In genomic region chr17:44119798-44120197, GRCh38 we compare ENCODE assay signal across 32 cellular contexts. TPM values are rescaled to one million over a fixed set of nuclear protein-coding genes. Genes with fewer than 3 reads are reported as not detected.
DNase-seq lines count a peak whose midpoint lies in the region; ATAC-seq and TF ChIP-seq lines count a peak whose summit lies in the region.
"Had no signal": no experiment of that assay in that cellular context is flagged by ENCODE, and none has a peak within 500 bp of the region (broad histone marks: within the 10 kb centered on the region; RNA-seq: fewer than 3 reads in every experiment).

No MANE protein-coding gene starts in this region.

- H3K27me3 Mint-ChIP-seq in neural progenitor cell (ENCODE audit: insufficient read depth, low read depth) = peaks cover 4% of the 10 kb centered on the region
- H3K27me3 Mint-ChIP-seq: activated CD8-positive, alpha-beta memory T cell treated with anti-CD3 and anti-CD28 coated beads, Interleukin-2, amount 10 ng/mL, durations not matched to agents 7 days and 5 days; natural killer cell treated with Interleukin-12 subunit alpha and Interleukin-12 subunit beta and Interleukin-15 and Interleukin-18, amount 100 ng/mL, for 72 hours; stimulated activated naive CD8-positive, alpha-beta T cell treated with anti-CD3 and anti-CD28 coated beads, Interleukin-15, Interleukin-2, amounts not matched to agents 100 ng/mL and 50 ng/mL, for 24 hours; T-cell had no signal

- DNase-seq in coronary artery (ENCODE audit: low spot score) (peak; percentile 65), neural progenitor cell (ENCODE audit: low spot score) (no peak), vagina (ENCODE audit: extremely low spot score in 2 of 2) (no peak), MG63 (no peak)
- no peak for DNase-seq in effector memory CD4-positive, alpha-beta T cell
- DNase-seq: activated CD4-positive, alpha-beta T cell treated with anti-CD3 and anti-CD28 coated beads, Interleukin-2, amount 50 U/mL, for 4 hours; activated CD8-positive, alpha-beta memory T cell treated with anti-CD3 and anti-CD28 coated beads, Interleukin-2, amount 10 ng/mL, durations not matched to agents 7 days and 5 days; activated naive CD4-positive, alpha-beta T cell treated with Interleukin-2 at 50 U/mL for 16 hours; activated T-cell treated with anti-CD3 and anti-CD28 coated beads, Interleukin-2, amount 50 U/mL, for 72 hours; adrenal gland; brain microvascular endothelial cell; Calu3; DND-41; GF-D8; HCEC 1CT; Kasumi-1; NCI-H446; NCI-H774; ovary; small intestine; T-cell had no signal

- H3K79me2 ChIP-seq in Loucy (ENCODE audit: insufficient read depth, low read length) (peaks cover 68% of the 10 kb centered on the region), neural progenitor cell (ENCODE audit: low read depth) (peaks cover 42% of the 10 kb centered on the region)

- H3K9me3 Mint-ChIP-seq in neural progenitor cell = no peaks in the 10 kb centered on the region
- H3K9me3 Mint-ChIP-seq: activated T-cell treated with anti-CD3 and anti-CD28 coated beads, Interleukin-2, amount 50 U/mL, for 72 hours; CD14-positive monocyte; natural killer cell treated with Interleukin-12 subunit alpha and Interleukin-12 subunit beta and Interleukin-15 and Interleukin-18, amount 100 ng/mL, for 72 hours; stimulated activated naive CD8-positive, alpha-beta T cell treated with anti-CD3 and anti-CD28 coated beads, Interleukin-15, Interleukin-2, amounts not matched to agents 100 ng/mL and 50 ng/mL, for 24 hours; T-cell had no signal

- H3K9ac ChIP-seq in Loucy (ENCODE audit: low read depth, low read length, poor library complexity, severe bottlenecking) = peak overlapping the region; percentile 26
- no peak overlapping the region for H3K9ac ChIP-seq in neural progenitor cell

- TF ChIP-seq CTCF in Loucy (conservative IDR thresholded peaks at IDR 0.05; ENCODE audit: low read length) (no peak), coronary artery (IDR thresholded peaks at IDR 0.05) (no peak), neural progenitor cell (IDR thresholded peaks at IDR 0.05) (no peak), vagina (IDR thresholded peaks at IDR 0.05) (no peak)

- TF ChIP-seq POLR2A in vagina (IDR thresholded peaks at IDR 0.05) = no peak

- peak overlapping the region; percentile 65 for H3K4me3 Mint-ChIP-seq in neural progenitor cell
- H3K4me3 Mint-ChIP-seq: activated CD8-positive, alpha-beta memory T cell treated with anti-CD3 and anti-CD28 coated beads, Interleukin-2, amount 10 ng/mL, durations not matched to agents 7 days and 5 days; activated T-cell treated with anti-CD3 and anti-CD28 coated beads, Interleukin-2, amount 50 U/mL, for 72 hours; CD14-positive monocyte; natural killer cell treated with Interleukin-12 subunit alpha and Interleukin-12 subunit beta and Interleukin-15 and Interleukin-18, amount 100 ng/mL, for 72 hours; stimulated activated naive CD8-positive, alpha-beta T cell treated with anti-CD3 and anti-CD28 coated beads, Interleukin-15, Interleukin-2, amounts not matched to agents 100 ng/mL and 50 ng/mL, for 24 hours; T-cell had no signal

- H3K36me3 ChIP-seq in Loucy (ENCODE audit: insufficient read depth, low read length) = no peaks in the 10 kb centered on the region
- no peaks in the 10 kb centered on the region for H3K36me3 ChIP-seq in neural progenitor cell
- peaks cover 0 to 18% of the 10 kb centered on the region in 2 donors for H3K36me3 ChIP-seq in vagina
- peaks cover 10% of the 10 kb centered on the region for H3K36me3 ChIP-seq in effector memory CD4-positive, alpha-beta T cell (ENCODE audit: control insufficient read depth, insufficient read depth, low read length)
- H3K36me3 ChIP-seq in MG63 = no peaks in the 10 kb centered on the region; the same call in 1 of the 2 replicates
- H3K36me3 ChIP-seq: brain microvascular endothelial cell, ovary had no signal

- H4K20me1 ChIP-seq in Loucy (ENCODE audit: insufficient read depth, low read length, poor library complexity, severe bottlenecking) = peaks cover 36% of the 10 kb centered on the region
- peaks cover 80% of the 10 kb centered on the region for H4K20me1 ChIP-seq in neural progenitor cell (ENCODE audit: low read depth)

- no peaks in the 10 kb centered on the region for H3K9me2 ChIP-seq in Loucy (replicated peaks; ENCODE audit: low read depth, low read length)

- intact Hi-C loops in vagina (cut with DNase I) = loop anchor here (5.0 kb wide), 1 partner anchor 52 kb away; the partner anchor contains the start of gene LSM12

- H3K4me3 ChIP-seq in Loucy (ENCODE audit: low read length, poor library complexity, severe bottlenecking) = no peak overlapping the region
- H3K4me3 ChIP-seq in coronary artery = peak overlapping the region; percentile 18
- H3K4me3 ChIP-seq in neural progenitor cell = no peak overlapping the region
- no peak overlapping the region for H3K4me3 ChIP-seq in vagina
- H3K4me3 ChIP-seq in effector memory CD4-positive, alpha-beta T cell (ENCODE audit: insufficient read depth, low read depth, low read length, poor library complexity, severe bottlenecking) = no peak overlapping the region
- no peak overlapping the region for H3K4me3 ChIP-seq in MG63
- H3K4me3 ChIP-seq: adrenal gland, ovary, SJSA1 had no signal

- no peaks in the 10 kb centered on the region for H3K9me3 ChIP-seq in Loucy (ENCODE audit: insufficient read depth, low read depth, low read length)
- no peaks in the 10 kb centered on the region for H3K9me3 ChIP-seq in neural progenitor cell (ENCODE audit: low read depth)
- H3K9me3 ChIP-seq in vagina = no peaks in the 10 kb centered on the region
- no peaks in the 10 kb centered on the region for H3K9me3 ChIP-seq in effector memory CD4-positive, alpha-beta T cell (ENCODE audit: control insufficient read depth, low read length)
- no peaks in the 10 kb centered on the region for H3K9me3 ChIP-seq in MG63
- H3K9me3 ChIP-seq: adrenal gland, ovary, SJSA1 had no signal

- H3K27ac ChIP-seq in coronary artery = peak overlapping the region in 1 of 2 donors; percentile 91
- no peak overlapping the region for H3K27ac ChIP-seq in neural progenitor cell
- peak overlapping the region; percentile 39 for H3K27ac ChIP-seq in vagina
- H3K27ac ChIP-seq in effector memory CD4-positive, alpha-beta T cell (ENCODE audit: insufficient read depth, low read length, poor library complexity, severe bottlenecking) = no peak overlapping the region
- H3K27ac ChIP-seq: brain microvascular endothelial cell, HL-60, ovary, SJSA1 had no signal

- H3K36me3 Mint-ChIP-seq in neural progenitor cell = peaks cover 3% of the 10 kb centered on the region
- H3K36me3 Mint-ChIP-seq: activated CD8-positive, alpha-beta memory T cell treated with anti-CD3 and anti-CD28 coated beads, Interleukin-2, amount 10 ng/mL, durations not matched to agents 7 days and 5 days; natural killer cell treated with Interleukin-12 subunit alpha and Interleukin-12 subunit beta and Interleukin-15 and Interleukin-18, amount 100 ng/mL, for 72 hours had no signal

- H3K4me1 ChIP-seq in Loucy (ENCODE audit: insufficient read depth, low read length, poor library complexity, severe bottlenecking) (peaks cover 58% of the 10 kb centered on the region), neural progenitor cell (peaks cover 40% of the 10 kb centered on the region), vagina (peaks cover 79% of the 10 kb centered on the region)
- H3K4me1 ChIP-seq in effector memory CD4-positive, alpha-beta T cell (ENCODE audit: control insufficient read depth, insufficient read depth, low read length, poor library complexity, severe bottlenecking) = peaks cover 14% of the 10 kb centered on the region

- H3K4me1 Mint-ChIP-seq in neural progenitor cell = peaks cover 44% of the 10 kb centered on the region

- H3K27ac Mint-ChIP-seq in neural progenitor cell = peak overlapping the region; percentile 37
- H3K27ac Mint-ChIP-seq: activated CD8-positive, alpha-beta memory T cell treated with anti-CD3 and anti-CD28 coated beads, Interleukin-2, amount 10 ng/mL, durations not matched to agents 7 days and 5 days; activated T-cell treated with anti-CD3 and anti-CD28 coated beads, Interleukin-2, amount 50 U/mL, for 72 hours; natural killer cell treated with Interleukin-12 subunit alpha and Interleukin-12 subunit beta and Interleukin-15 and Interleukin-18, amount 100 ng/mL, for 72 hours; stimulated activated naive CD8-positive, alpha-beta T cell treated with anti-CD3 and anti-CD28 coated beads, Interleukin-15, Interleukin-2, amounts not matched to agents 100 ng/mL and 50 ng/mL, for 24 hours; T-cell had no signal

- H3K4me2 ChIP-seq in Loucy (ENCODE audit: low read depth, low read length, poor library complexity, severe bottlenecking) = peak overlapping the region; percentile 48
- H3K4me2 ChIP-seq in neural progenitor cell = no peak overlapping the region

- H3F3A ChIP-seq in Loucy (ENCODE audit: low read depth) (no peaks in the 10 kb centered on the region), neural progenitor cell (ENCODE audit: low read depth) (peaks cover 43% of the 10 kb centered on the region)

- no peak for ATAC-seq in GM18858 (IDR thresholded peaks at IDR 0.05; ENCODE audit: unreplicated experiment)
- ATAC-seq: activated CD8-positive, alpha-beta memory T cell treated with anti-CD3 and anti-CD28 coated beads, Interleukin-2, amount 10 ng/mL, durations not matched to agents 7 days and 5 days; activated T-cell treated with anti-CD3 and anti-CD28 coated beads, Interleukin-2, amount 50 U/mL, for 72 hours; left lobe of liver; natural killer cell treated with Interleukin-12 subunit alpha and Interleukin-12 subunit beta and Interleukin-15 and Interleukin-18, amount 100 ng/mL, for 72 hours; T-cell had no signal

- H2AFZ ChIP-seq in Loucy (ENCODE audit: low read length) = no peak overlapping the region
- H2AFZ ChIP-seq in neural progenitor cell (replicated peaks) = no peak overlapping the region

- no peaks in the 10 kb centered on the region for H3K27me3 ChIP-seq in Loucy (ENCODE audit: insufficient read depth, low read length, poor library complexity, severe bottlenecking)
- peaks cover 4% of the 10 kb centered on the region for H3K27me3 ChIP-seq in neural progenitor cell
- no peaks in the 10 kb centered on the region for H3K27me3 ChIP-seq in vagina
- H3K27me3 ChIP-seq in effector memory CD4-positive, alpha-beta T cell (replicated peaks; ENCODE audit: control insufficient read depth, insufficient read depth, low read length, poor library complexity, severe bottlenecking) = no peaks in the 10 kb centered on the region
- H3K27me3 ChIP-seq in MG63 = no peaks in the 10 kb centered on the region
- H3K27me3 ChIP-seq: adrenal gland, brain microvascular endothelial cell, ovary, SJSA1 had no signal

RNA-seq across cellular contexts. Expression of gene HDAC5, which starts 3.6 kb away (rescaled TPM):
- total RNA-seq in neural progenitor cell (ENCODE audit: low replicate concordance) (23.6 and 71.0 TPM in 2 replicates), vagina (86.9 TPM)
- 31.9 and 50.4 TPM in 2 replicates for total RNA-seq in MG63 (2014; rRNA removed; shearing (Covaris generic); ENCODE audit: low replicate concordance)

RNA-seq across cellular contexts. Expression of gene HROB, which starts 21.9 kb away (rescaled TPM):
- total RNA-seq in neural progenitor cell (ENCODE audit: low replicate concordance) = 6.5 and 11.0 TPM in 2 replicates
- 2.0 TPM for total RNA-seq in vagina
- total RNA-seq in MG63 (2014; rRNA removed; shearing (Covaris generic); ENCODE audit: low replicate concordance) = 3.8 and 6.5 TPM in 2 replicates

RNA-seq across cellular contexts. Expression of gene G6PC3, which starts 49.3 kb away (rescaled TPM):
- total RNA-seq in neural progenitor cell (ENCODE audit: low replicate concordance) (16.6 and 55.1 TPM in 2 replicates), vagina (44.0 TPM)
- 9.4 and 22.8 TPM in 2 replicates for total RNA-seq in MG63 (2014; rRNA removed; shearing (Covaris generic); ENCODE audit: low replicate concordance)

RNA-seq across cellular contexts. Expression of gene ASB16, which starts 50.7 kb away (rescaled TPM):
- total RNA-seq in neural progenitor cell (ENCODE audit: low replicate concordance) = not detected in 2 replicates
- total RNA-seq in vagina = not detected
- total RNA-seq in MG63 (2014; rRNA removed; shearing (Covaris generic); ENCODE audit: low replicate concordance) = not detected in 2 replicates
- total RNA-seq: cerebellum, left lobe of liver, renal cortical epithelial cell, RPMI7951, SJSA1 had no signal

RNA-seq across cellular contexts. Expression of gene LSM12, which starts 53.3 kb away (rescaled TPM):
- total RNA-seq in neural progenitor cell (ENCODE audit: low replicate concordance) (69.6 and 76.7 TPM in 2 replicates), vagina (27.3 TPM)
- 107 and 128 TPM in 2 replicates for total RNA-seq in MG63 (2014; rRNA removed; shearing (Covaris generic); ENCODE audit: low replicate concordance)
